In the genomic region with DNA sequence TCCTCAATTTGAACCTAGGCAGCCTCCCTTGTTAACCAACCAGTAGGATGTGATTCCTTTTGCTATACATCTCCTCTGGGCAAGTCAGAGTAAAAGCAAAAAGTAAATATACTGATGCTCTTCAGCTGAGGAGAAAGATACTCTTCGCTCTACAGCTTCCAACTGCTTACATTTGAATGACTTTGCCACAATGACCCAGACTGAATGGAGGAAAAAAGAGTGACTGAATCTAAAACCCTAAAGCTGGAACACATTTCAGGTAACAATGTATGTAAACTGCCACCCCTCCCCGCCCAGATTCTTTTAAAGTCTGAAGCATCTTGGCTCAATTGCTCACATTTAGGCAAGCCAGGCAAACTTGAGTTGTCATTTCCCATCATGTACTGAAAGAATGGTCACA, we compare ENCODE assay signal across 1 cellular context.
TF ChIP-seq lines count a peak whose summit lies in the region.

No MANE protein-coding gene starts in this region.

TF ChIP-seq in WTC11, 78 proteins besides CTCF, POLR2A, EP300 and RAD21 (continued from another document):
- TF ChIP-seq, protein P1, sequence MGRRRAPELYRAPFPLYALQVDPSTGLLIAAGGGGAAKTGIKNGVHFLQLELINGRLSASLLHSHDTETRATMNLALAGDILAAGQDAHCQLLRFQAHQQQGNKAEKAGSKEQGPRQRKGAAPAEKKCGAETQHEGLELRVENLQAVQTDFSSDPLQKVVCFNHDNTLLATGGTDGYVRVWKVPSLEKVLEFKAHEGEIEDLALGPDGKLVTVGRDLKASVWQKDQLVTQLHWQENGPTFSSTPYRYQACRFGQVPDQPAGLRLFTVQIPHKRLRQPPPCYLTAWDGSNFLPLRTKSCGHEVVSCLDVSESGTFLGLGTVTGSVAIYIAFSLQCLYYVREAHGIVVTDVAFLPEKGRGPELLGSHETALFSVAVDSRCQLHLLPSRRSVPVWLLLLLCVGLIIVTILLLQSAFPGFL (CRISPR knock-in tag; IDR thresholded peaks at IDR 0.05; ENCODE audit: borderline replicate concordance), result no peak
- no peak for TF ChIP-seq TEAD4 (CRISPR knock-in tag; IDR thresholded peaks at IDR 0.05)
- no peak for TF ChIP-seq ZNF416 (CRISPR knock-in tag; IDR thresholded peaks at IDR 0.05)
- no peak for TF ChIP-seq HMGA2 (CRISPR knock-in tag; IDR thresholded peaks at IDR 0.05)
- TF ChIP-seq ZNF317 (CRISPR knock-in tag; IDR thresholded peaks at IDR 0.05; ENCODE audit: borderline replicate concordance, low read depth), result no peak
- no peak for TF ChIP-seq IRF2 (CRISPR knock-in tag; IDR thresholded peaks at IDR 0.05; ENCODE audit: borderline replicate concordance, low read depth)
- TF ChIP-seq, protein P2, sequence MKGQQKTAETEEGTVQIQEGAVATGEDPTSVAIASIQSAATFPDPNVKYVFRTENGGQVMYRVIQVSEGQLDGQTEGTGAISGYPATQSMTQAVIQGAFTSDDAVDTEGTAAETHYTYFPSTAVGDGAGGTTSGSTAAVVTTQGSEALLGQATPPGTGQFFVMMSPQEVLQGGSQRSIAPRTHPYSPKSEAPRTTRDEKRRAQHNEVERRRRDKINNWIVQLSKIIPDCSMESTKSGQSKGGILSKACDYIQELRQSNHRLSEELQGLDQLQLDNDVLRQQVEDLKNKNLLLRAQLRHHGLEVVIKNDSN (CRISPR knock-in tag; IDR thresholded peaks at IDR 0.05), result no peak
- no peak for TF ChIP-seq FOXK1 (CRISPR knock-in tag; IDR thresholded peaks at IDR 0.05)
- TF ChIP-seq SMAD4 (CRISPR knock-in tag; IDR thresholded peaks at IDR 0.05), result no peak
- no peak for TF ChIP-seq NFYB (CRISPR knock-in tag; conservative IDR thresholded peaks at IDR 0.05; ENCODE audit: low read depth)
- TF ChIP-seq, protein P3, sequence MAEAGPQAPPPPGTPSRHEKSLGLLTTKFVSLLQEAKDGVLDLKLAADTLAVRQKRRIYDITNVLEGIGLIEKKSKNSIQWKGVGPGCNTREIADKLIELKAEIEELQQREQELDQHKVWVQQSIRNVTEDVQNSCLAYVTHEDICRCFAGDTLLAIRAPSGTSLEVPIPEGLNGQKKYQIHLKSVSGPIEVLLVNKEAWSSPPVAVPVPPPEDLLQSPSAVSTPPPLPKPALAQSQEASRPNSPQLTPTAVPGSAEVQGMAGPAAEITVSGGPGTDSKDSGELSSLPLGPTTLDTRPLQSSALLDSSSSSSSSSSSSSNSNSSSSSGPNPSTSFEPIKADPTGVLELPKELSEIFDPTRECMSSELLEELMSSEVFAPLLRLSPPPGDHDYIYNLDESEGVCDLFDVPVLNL (CRISPR knock-in tag; IDR thresholded peaks at IDR 0.05; ENCODE audit: borderline replicate concordance, low read depth), result no peak
- no peak for TF ChIP-seq ZNF121 (CRISPR knock-in tag; IDR thresholded peaks at IDR 0.05)
- TF ChIP-seq, protein P4, sequence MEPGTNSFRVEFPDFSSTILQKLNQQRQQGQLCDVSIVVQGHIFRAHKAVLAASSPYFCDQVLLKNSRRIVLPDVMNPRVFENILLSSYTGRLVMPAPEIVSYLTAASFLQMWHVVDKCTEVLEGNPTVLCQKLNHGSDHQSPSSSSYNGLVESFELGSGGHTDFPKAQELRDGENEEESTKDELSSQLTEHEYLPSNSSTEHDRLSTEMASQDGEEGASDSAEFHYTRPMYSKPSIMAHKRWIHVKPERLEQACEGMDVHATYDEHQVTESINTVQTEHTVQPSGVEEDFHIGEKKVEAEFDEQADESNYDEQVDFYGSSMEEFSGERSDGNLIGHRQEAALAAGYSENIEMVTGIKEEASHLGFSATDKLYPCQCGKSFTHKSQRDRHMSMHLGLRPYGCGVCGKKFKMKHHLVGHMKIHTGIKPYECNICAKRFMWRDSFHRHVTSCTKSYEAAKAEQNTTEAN (CRISPR knock-in tag; IDR thresholded peaks at IDR 0.05), result no peak
- TF ChIP-seq, protein P5, sequence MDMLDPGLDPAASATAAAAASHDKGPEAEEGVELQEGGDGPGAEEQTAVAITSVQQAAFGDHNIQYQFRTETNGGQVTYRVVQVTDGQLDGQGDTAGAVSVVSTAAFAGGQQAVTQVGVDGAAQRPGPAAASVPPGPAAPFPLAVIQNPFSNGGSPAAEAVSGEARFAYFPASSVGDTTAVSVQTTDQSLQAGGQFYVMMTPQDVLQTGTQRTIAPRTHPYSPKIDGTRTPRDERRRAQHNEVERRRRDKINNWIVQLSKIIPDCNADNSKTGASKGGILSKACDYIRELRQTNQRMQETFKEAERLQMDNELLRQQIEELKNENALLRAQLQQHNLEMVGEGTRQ (CRISPR knock-in tag; IDR thresholded peaks at IDR 0.05), result no peak
TF ChIP-seq in WTC11: peak in this region for 0.
